Comparison of ENCODE assay signal across 8 cellular contexts in the genomic region with DNA sequence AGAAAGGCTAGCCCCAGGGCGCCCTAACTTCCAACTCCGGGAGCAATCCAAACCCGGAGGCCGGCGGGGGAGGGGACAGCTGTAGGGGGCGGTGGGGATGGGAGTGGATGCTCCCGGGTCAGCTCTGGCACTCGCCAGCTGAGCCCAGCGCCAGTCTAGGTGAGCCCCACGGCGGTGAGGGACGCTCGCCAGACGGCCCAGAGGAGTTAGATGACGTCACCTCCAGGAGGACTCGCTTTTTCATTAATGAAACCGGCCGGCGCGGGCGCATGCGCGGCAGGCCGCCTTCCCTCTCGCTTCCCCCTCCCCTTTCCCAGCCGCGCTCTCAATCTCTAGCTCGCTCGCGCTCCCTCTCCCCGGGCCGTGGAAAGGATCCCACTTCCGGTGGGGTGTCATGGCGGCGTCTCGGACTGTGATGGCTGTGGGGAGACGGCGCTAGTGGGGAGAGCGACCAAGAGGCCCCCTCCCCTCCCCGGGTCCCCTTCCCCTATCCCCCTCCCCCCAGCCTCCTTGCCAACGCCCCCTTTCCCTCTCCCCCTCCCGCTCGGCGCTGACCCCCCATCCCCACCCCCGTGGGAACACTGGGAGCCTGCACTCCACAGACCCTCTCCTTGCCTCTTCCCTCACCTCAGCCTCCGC. TPM values are rescaled to one million over a fixed set of nuclear protein-coding genes. Genes with fewer than 3 reads are reported as not detected.
DNase-seq lines count a peak whose midpoint lies in the region; ATAC-seq and TF ChIP-seq lines count a peak whose summit lies in the region.

TSS of gene NF1 (plus strand) at position 378 of the 639 bp plus-strand sequence. CDS start 333 bp downstream, outside the sequence.

- H3K4me1 ChIP-seq in psoas muscle (peaks cover 4% of the 10 kb centered on the region), urinary bladder (ENCODE audit: insufficient read depth) (no peaks in the 10 kb centered on the region)

- in situ Hi-C loops in GM13977 (cut with MboI; ENCODE audit: low pct_unique_long_range_greater_than_20kb, low sequenced_read_pairs, unreplicated experiment), result no loop called here

- intact Hi-C loops in left ventricle myocardium superior (cut with micrococcal nuclease) (no loop called here), psoas muscle (cut with DNase I) (no loop called here)

- H3K4me3 ChIP-seq in psoas muscle (peak within 1 kb of the TSS; percentile 91), urinary bladder (ENCODE audit: low read depth, low read length) (peak within 1 kb of the TSS; percentile 86)

- TF ChIP-seq CTCF in GM13977 (IDR thresholded peaks at IDR 0.05; ENCODE audit: extremely low read depth, insufficient read depth, missing control alignments) (no peak), psoas muscle (IDR thresholded peaks at IDR 0.05) (no peak)

- no peaks in the 10 kb centered on the region for H3K27me3 ChIP-seq in psoas muscle (ENCODE audit: insufficient read depth in 3 of 3, low read length in 2 of 3)

- DNase-seq in GM13977 (ENCODE audit: low spot score) (peak; percentile 99), NCI-H187 treated with DMSO at 0.1 percent for 48 hours (lab: John Stamatoyannopoulos, UW) (peak; percentile 84), T-helper 2 cell (peak; percentile 71 to 89 (median 78)), left ventricle myocardium superior (peak; percentile 97), psoas muscle (peak; percentile 96 to 98)

- no peaks in the 10 kb centered on the region for H3K9me3 ChIP-seq in psoas muscle

- WGBS in psoas muscle, 3 donors, result 0 to 1% (median 0%) methylated on average over 13 to 46 of the region's 46 CpGs
- WGBS in urinary bladder, result under 1% methylated on average over 46 of the region's 46 CpGs

- ATAC-seq in HG02884 (IDR thresholded peaks at IDR 0.05; ENCODE audit: unreplicated experiment) (peak; percentile 81), left ventricle myocardium superior (peak; percentile 98), psoas muscle (peak; percentile 98 to 99 (median 99))

- H3K36me3 ChIP-seq in psoas muscle (ENCODE audit: insufficient read depth in 1 of 2, low read depth in 1 of 2) (no peaks in the 10 kb centered on the region), urinary bladder (ENCODE audit: insufficient read depth) (no peaks in the 10 kb centered on the region)

- H3K27ac ChIP-seq in angular gyrus (ENCODE audit: low read depth, low read length), result peak within 1 kb of the TSS; percentile 82
- peak within 1 kb of the TSS; percentile 90 for H3K27ac ChIP-seq in psoas muscle
- peak within 1 kb of the TSS; percentile 92 for H3K27ac ChIP-seq in urinary bladder (ENCODE audit: low read depth)

RNA-seq across cellular contexts. Expression of gene NF1, which starts in this region (rescaled TPM):
- total RNA-seq in left ventricle myocardium superior, result 37.8 TPM
- 10 to 100 TPM; 27.4 to 35.5 (median 27.9) TPM for total RNA-seq in psoas muscle
- polyA plus RNA-seq in psoas muscle, result 1 to 10 TPM; 3.5 to 8.1 (median 3.6) TPM
- 135 TPM for total RNA-seq in urinary bladder
- 12.2 TPM for polyA plus RNA-seq in urinary bladder

Comparison
In these comparisons a context has a peak if more than half of its experiments do, and no peak if none do; other contexts are left out.
1. Peak in every context shown above with its lines: DNase-seq, ATAC-seq, H3K4me3 ChIP-seq and H3K27ac ChIP-seq.